In genomic region chr18:59957957-59958356, GRCh38 we compare ENCODE assay signal across 8 cellular contexts. TPM values are rescaled to one million over a fixed set of nuclear protein-coding genes. Genes with fewer than 3 reads are reported as not detected.
A peak's percentile ranks its signal among the peaks of the same experiment; 100 is the strongest.
DNase-seq lines count a peak whose midpoint lies in the region; ATAC-seq, FAIRE-seq and TF ChIP-seq lines count a peak whose summit lies in the region.

No MANE protein-coding gene starts in this region.

- peaks cover 39% of the 10 kb centered on the region for H3K4me1 ChIP-seq in A549
- peaks cover 79% of the 10 kb centered on the region for H3K4me1 ChIP-seq in Karpas-422 (ENCODE audit: low read length)
- H3K4me1 ChIP-seq in esophagus muscularis mucosa = peaks cover 0 to 7% (median 2%) of the 10 kb centered on the region in 4 donors
- no peaks in the 10 kb centered on the region for H3K4me1 ChIP-seq in H9 (ENCODE audit: insufficient read depth, low read length)

- DNase-seq in A549 (ENCODE audit: low read depth in 1 of 2, low spot score in 1 of 2) (peak in 1 of 2 experiments; percentile 5), GM19239 (ENCODE audit: insufficient read length, low spot score) (no peak), Karpas-422 (peak; percentile 77), OCI-M2 (lab: John Stamatoyannopoulos, UW; ENCODE audit: unreplicated experiment) (peak; percentile 45), glomerular endothelial cell (ENCODE audit: extremely low read depth, low read depth, low spot score) (peak; percentile 18), esophagus muscularis mucosa (ENCODE audit: extremely low spot score) (no peak), H9 (no peak), posterior cingulate gyrus (no peak)

- no peak overlapping the region for H2BK20ac ChIP-seq in H9 (ENCODE audit: low read depth, low read length, poor library complexity, severe bottlenecking)

- no peak overlapping the region for H3T11ph ChIP-seq in H9 (ENCODE audit: low read length)

- H3K27me3 ChIP-seq in Karpas-422 (ENCODE audit: low read length) (no peaks in the 10 kb centered on the region), esophagus muscularis mucosa (no peaks in the 10 kb centered on the region), H9 (ENCODE audit: insufficient read depth, low read length) (no peaks in the 10 kb centered on the region)

- H3K36me3 ChIP-seq in Karpas-422 (ENCODE audit: insufficient read depth, low read length) (no peaks in the 10 kb centered on the region), esophagus muscularis mucosa (no peaks in the 10 kb centered on the region)

- H2BK120ac ChIP-seq in H9 (ENCODE audit: low read depth, low read length, poor library complexity, severe bottlenecking) = no peak overlapping the region

- H3K4me1 Mint-ChIP-seq in H9 = no peaks in the 10 kb centered on the region; a peak in 2 of 4 replicates

- H2AFZ ChIP-seq in Karpas-422 (ENCODE audit: low read length) = no peak overlapping the region
- H2AFZ ChIP-seq in H9 (ENCODE audit: low read length) = no peak overlapping the region

- H3K9ac ChIP-seq in Karpas-422 (ENCODE audit: low read length) (no peak overlapping the region), H9 (ENCODE audit: extremely low read depth, insufficient read length, low read length) (no peak overlapping the region)

- no peak overlapping the region for H4K91ac ChIP-seq in H9 (ENCODE audit: insufficient read length, low read depth, low read length)

- H3K9me3 Mint-ChIP-seq in H9 = no peaks in the 10 kb centered on the region

- H3K27ac Mint-ChIP-seq in H9 = no peak overlapping the region

- CTCF ChIA-PET in A549 (lab: Yijun Ruan, JAX) = interaction anchor here (1.5 kb wide), 1 partner anchor 30 kb away, joined by 3 read pairs; no protein-coding TSS in a partner anchor

- H2BK15ac ChIP-seq in H9 (ENCODE audit: low read depth, low read length) = no peak overlapping the region

- no peaks in the 10 kb centered on the region for H3K27me3 Mint-ChIP-seq in H9 (ENCODE audit: low read depth)

- no peak for FAIRE-seq in A549 (lab: Jason Lieb, UNC)
- FAIRE-seq in GM19239 (lab: Jason Lieb, UNC) = peak; percentile 88

- no peak for TF ChIP-seq EP300 in A549 (IDR thresholded peaks at IDR 0.05)
- no peak for TF ChIP-seq EP300 in esophagus muscularis mucosa (IDR thresholded peaks at IDR 0.05)

- peak overlapping the region; percentile 21; the same call in 1 of the 3 replicates for H3K4me2 ChIP-seq in A549
- H3K4me2 ChIP-seq in Karpas-422 (ENCODE audit: low read depth, low read length, poor library complexity, severe bottlenecking) = peak overlapping the region; percentile 48
- H3K4me2 ChIP-seq in H9 (ENCODE audit: insufficient read depth, insufficient read length, low read length) = no peak overlapping the region

- no peak overlapping the region for H2BK5ac ChIP-seq in H9 (ENCODE audit: insufficient read length, low read length)

- WGBS in A549 (ENCODE audit: missing lambda C conversion rate) = 51% methylated on average over 2 of the region's 2 CpGs
- WGBS in esophagus muscularis mucosa = 23% methylated on average over 2 of the region's 2 CpGs
- WGBS in H9 (ENCODE audit: extremely low coverage, insufficient read length, low lambda C conversion rate) = no CpG with 5 or more reads among the region's 2 CpGs

- H3K4me3 Mint-ChIP-seq in H9 = no peak overlapping the region

- H2BK12ac ChIP-seq in H9 (ENCODE audit: insufficient read length, low read depth, low read length) = no peak overlapping the region

- H4K8ac ChIP-seq in H9 (replicated peaks; ENCODE audit: insufficient read length, low read depth, low read length) = no peak overlapping the region

- TF ChIP-seq POLR2A in A549 (IDR thresholded peaks at IDR 0.05; ENCODE audit: low read length) (no peak), esophagus muscularis mucosa (IDR thresholded peaks at IDR 0.05; ENCODE audit: low read depth) (no peak)

- no peak overlapping the region for H3K4ac ChIP-seq in H9 (ENCODE audit: low read depth, low read length)

- no peak overlapping the region for H3K14ac ChIP-seq in H9 (ENCODE audit: insufficient read depth, low read length)

- TF ChIP-seq CTCF in A549 (IDR thresholded peaks at IDR 0.05) (no peak), esophagus muscularis mucosa (IDR thresholded peaks at IDR 0.05) (no peak), H9 (conservative IDR thresholded peaks at IDR 0.05) (no peak)

- no peaks in the 10 kb centered on the region for H3K9me2 ChIP-seq in Karpas-422 (replicated peaks; ENCODE audit: insufficient read depth, low read length)

- intact Hi-C loops in esophagus muscularis mucosa (cut with DNase I) (no loop called here), posterior cingulate gyrus (cut with DNase I) (no loop called here)

- no peaks in the 10 kb centered on the region for H3K79me2 ChIP-seq in Karpas-422 (ENCODE audit: low read length)
- no peaks in the 10 kb centered on the region for H3K79me2 ChIP-seq in H9 (ENCODE audit: insufficient read depth, low read length)

- H3K27ac ChIP-seq in A549 (no peak overlapping the region; a peak in 1 of 6 replicates), Karpas-422 (ENCODE audit: low read length) (peak overlapping the region; percentile 85), esophagus muscularis mucosa (replicated peaks in 1 of 4) (no peak overlapping the region), H9 (ENCODE audit: insufficient read length, low read depth, low read length) (no peak overlapping the region)

- no peak for ATAC-seq in A549

- H3K18ac ChIP-seq in H9 (ENCODE audit: insufficient read length, low read depth, low read length) = no peak overlapping the region

- H4K5ac ChIP-seq in H9 (ENCODE audit: insufficient read length, low read depth, low read length) = no peak overlapping the region

- H3K79me1 ChIP-seq in H9 (ENCODE audit: insufficient read depth, low read depth, low read length, poor library complexity, severe bottlenecking) = no peaks in the 10 kb centered on the region

- no peak overlapping the region for H3K23ac ChIP-seq in H9 (ENCODE audit: insufficient read length, low read depth, low read length)

- H4K20me1 ChIP-seq in Karpas-422 (ENCODE audit: insufficient read depth, low read depth, low read length) = no peaks in the 10 kb centered on the region
- no peaks in the 10 kb centered on the region for H4K20me1 ChIP-seq in H9 (ENCODE audit: control insufficient read depth, insufficient read depth, insufficient read length)

- H3K23me2 ChIP-seq in H9 (ENCODE audit: insufficient read length, low read depth, low read length, poor library complexity, severe bottlenecking) = no peaks in the 10 kb centered on the region

- H3K36me3 Mint-ChIP-seq in H9 (ENCODE audit: insufficient read depth in 1 of 3, low read depth in 3 of 3) = no peaks in the 10 kb centered on the region

- H3K4me3 ChIP-seq in A549 = no peak overlapping the region
- no peak overlapping the region for H3K4me3 ChIP-seq in Karpas-422 (ENCODE audit: low read length)
- no peak overlapping the region for H3K4me3 ChIP-seq in esophagus muscularis mucosa

- no peak overlapping the region for H3K56ac ChIP-seq in H9 (ENCODE audit: insufficient read length, low read depth, low read length)

- H3K9me3 ChIP-seq in A549 (no peaks in the 10 kb centered on the region), Karpas-422 (ENCODE audit: low read length) (no peaks in the 10 kb centered on the region), esophagus muscularis mucosa (no peaks in the 10 kb centered on the region), H9 (ENCODE audit: control insufficient read depth, low read depth, low read length) (no peaks in the 10 kb centered on the region)

- no peak for TF ChIP-seq RAD21 in A549 (conservative IDR thresholded peaks at IDR 0.05 in 1 of 2, IDR thresholded peaks at IDR 0.05 in 1 of 2)

- no peak overlapping the region for H2AK5ac ChIP-seq in H9 (ENCODE audit: insufficient read length, low read length)

- POLR2A ChIA-PET in A549 (lab: Yijun Ruan, JAX) = no interaction called here

TF ChIP-seq in A549, 52 proteins besides CTCF, POLR2A, EP300 and RAD21 (continues in another document):
- TF ChIP-seq CEBPB (IDR thresholded peaks at IDR 0.05) (no peak), CBX2 (IDR thresholded peaks at IDR 0.05; ENCODE audit: borderline replicate concordance, low read depth) (no peak), PBX3 (IDR thresholded peaks at IDR 0.05) (no peak), GATA3 (IDR thresholded peaks at IDR 0.05; ENCODE audit: borderline replicate concordance) (no peak), CHD4 (IDR thresholded peaks at IDR 0.05; ENCODE audit: borderline replicate concordance) (no peak), ZSCAN20 (CRISPR knock-in tag; IDR thresholded peaks at IDR 0.05) (no peak)

RNA-seq across cellular contexts. Expression of gene PMAIP1, which starts 58.2 kb away (rescaled TPM):
- 23.1 and 40.3 TPM in 2 replicates for polyA plus RNA-seq in A549 (2011; rRNA removed)
- polyA plus RNA-seq in A549 (2012; cell fraction: cytosol; rRNA removed) = 8.7 and 10.4 TPM in 2 replicates
- polyA plus RNA-seq in A549 (2012; cell fraction: nucleus; rRNA removed) = 4.2 and 4.7 TPM in 2 replicates
- polyA plus RNA-seq in A549 (2017; fragmentation: RNase III; extraction: RNeasy Plus Mini Kit Qiagen cat#74134 plus additional on column Dnase treatment) = 9.7 to 10.6 TPM (median 9.7 TPM) in 3 replicates
- 5.7 and 8.6 TPM in 2 replicates for polyA minus RNA-seq in A549 (2011; rRNA and poly(A)+ RNA removed)
- 43.4 and 52.8 TPM in 2 replicates for total RNA-seq in Karpas-422 (2014; rRNA removed; shearing (Covaris generic); ENCODE audit: low replicate concordance)
- 45.2 and 55.7 TPM in 2 replicates for total RNA-seq in glomerular endothelial cell
- total RNA-seq in esophagus muscularis mucosa = 1 to 10 TPM in 1 of 4 donors, under 1 TPM in 3; 0.42 to 1.3 (median 0.79) TPM
- 149 and 152 TPM in 2 replicates for total RNA-seq in H9 (2021)

Comparison
In these comparisons a context has a peak if more than half of its experiments do, and no peak if none do; other contexts are left out.
1. DNase-seq: peak in Karpas-422 (single experiment), OCI-M2 (single experiment) and glomerular endothelial cell (single experiment); none in GM19239 (single experiment), esophagus muscularis mucosa (single experiment), H9 (single experiment) and posterior cingulate gyrus (0 of 10).
2. RNA of gene PMAIP1, which starts 58.2 kb away (total RNA-seq): 149 to 152 TPM in H9, 43.4 to 52.8 TPM in Karpas-422 and 45.2 to 55.7 TPM in glomerular endothelial cell; 0.42 to 1.3 TPM in esophagus muscularis mucosa; every median in the first group is over 10 times any median in the second.